3 cellular contexts compared by ENCODE assay signal in the genomic region with DNA sequence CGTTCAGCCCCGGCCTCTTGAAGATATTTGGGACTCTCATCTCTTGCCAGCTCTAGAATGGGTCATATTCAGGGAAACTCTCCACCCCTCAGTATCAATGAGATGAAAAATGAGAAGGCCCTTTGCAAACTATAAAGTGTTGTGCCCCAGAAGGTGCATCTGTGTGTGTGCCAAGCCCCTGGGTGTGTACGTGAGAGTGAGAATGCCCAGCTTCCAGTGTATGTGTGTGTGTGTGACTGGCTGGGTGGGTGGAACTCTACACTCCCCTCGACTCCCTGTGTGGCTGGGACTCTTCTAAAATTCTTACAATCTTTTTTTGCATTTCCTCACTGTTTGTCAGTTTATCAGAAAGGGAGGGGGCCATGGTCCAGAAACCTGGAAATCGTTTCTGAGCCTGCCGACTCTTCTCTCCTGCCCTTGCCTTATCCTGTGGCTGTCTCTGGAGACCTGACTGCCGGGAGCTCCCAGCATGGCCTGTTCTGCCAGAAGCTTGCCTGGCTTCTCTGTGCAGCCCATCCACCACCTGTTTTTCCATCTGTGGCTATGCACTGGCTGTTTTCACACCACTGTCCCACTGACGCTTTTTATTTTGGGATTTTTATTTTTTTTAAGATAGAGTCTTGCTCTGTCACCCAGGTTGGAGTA.
TF ChIP-seq lines count a peak whose summit lies in the region.

No MANE protein-coding gene starts in this region.

TF ChIP-seq in SK-N-SH, 30 proteins besides CTCF, POLR2A, EP300 and RAD21:
- TF ChIP-seq CHD2 (IDR thresholded peaks at IDR 0.05; ENCODE audit: low read length, partially characterized antibody) (peak; percentile 37), RCOR1 (IDR thresholded peaks at IDR 0.05; ENCODE audit: low read length) (peak; percentile 62; the same call in 1 of the 2 replicates), MXI1 (IDR thresholded peaks at IDR 0.05; ENCODE audit: low read depth, low read length) (peak; percentile 77; the same call in 1 of the 2 replicates)
- TF ChIP-seq, protein P1, sequence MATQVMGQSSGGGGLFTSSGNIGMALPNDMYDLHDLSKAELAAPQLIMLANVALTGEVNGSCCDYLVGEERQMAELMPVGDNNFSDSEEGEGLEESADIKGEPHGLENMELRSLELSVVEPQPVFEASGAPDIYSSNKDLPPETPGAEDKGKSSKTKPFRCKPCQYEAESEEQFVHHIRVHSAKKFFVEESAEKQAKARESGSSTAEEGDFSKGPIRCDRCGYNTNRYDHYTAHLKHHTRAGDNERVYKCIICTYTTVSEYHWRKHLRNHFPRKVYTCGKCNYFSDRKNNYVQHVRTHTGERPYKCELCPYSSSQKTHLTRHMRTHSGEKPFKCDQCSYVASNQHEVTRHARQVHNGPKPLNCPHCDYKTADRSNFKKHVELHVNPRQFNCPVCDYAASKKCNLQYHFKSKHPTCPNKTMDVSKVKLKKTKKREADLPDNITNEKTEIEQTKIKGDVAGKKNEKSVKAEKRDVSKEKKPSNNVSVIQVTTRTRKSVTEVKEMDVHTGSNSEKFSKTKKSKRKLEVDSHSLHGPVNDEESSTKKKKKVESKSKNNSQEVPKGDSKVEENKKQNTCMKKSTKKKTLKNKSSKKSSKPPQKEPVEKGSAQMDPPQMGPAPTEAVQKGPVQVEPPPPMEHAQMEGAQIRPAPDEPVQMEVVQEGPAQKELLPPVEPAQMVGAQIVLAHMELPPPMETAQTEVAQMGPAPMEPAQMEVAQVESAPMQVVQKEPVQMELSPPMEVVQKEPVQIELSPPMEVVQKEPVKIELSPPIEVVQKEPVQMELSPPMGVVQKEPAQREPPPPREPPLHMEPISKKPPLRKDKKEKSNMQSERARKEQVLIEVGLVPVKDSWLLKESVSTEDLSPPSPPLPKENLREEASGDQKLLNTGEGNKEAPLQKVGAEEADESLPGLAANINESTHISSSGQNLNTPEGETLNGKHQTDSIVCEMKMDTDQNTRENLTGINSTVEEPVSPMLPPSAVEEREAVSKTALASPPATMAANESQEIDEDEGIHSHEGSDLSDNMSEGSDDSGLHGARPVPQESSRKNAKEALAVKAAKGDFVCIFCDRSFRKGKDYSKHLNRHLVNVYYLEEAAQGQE (IDR thresholded peaks at IDR 0.05; ENCODE audit: low read depth, low read length) = no peak

TF ChIP-seq in SK-N-SH treated with all-trans-retinoic acid at 6 μM for 48 hours, 23 proteins besides CTCF, POLR2A, EP300 and RAD21:
- TF ChIP-seq, protein P2, sequence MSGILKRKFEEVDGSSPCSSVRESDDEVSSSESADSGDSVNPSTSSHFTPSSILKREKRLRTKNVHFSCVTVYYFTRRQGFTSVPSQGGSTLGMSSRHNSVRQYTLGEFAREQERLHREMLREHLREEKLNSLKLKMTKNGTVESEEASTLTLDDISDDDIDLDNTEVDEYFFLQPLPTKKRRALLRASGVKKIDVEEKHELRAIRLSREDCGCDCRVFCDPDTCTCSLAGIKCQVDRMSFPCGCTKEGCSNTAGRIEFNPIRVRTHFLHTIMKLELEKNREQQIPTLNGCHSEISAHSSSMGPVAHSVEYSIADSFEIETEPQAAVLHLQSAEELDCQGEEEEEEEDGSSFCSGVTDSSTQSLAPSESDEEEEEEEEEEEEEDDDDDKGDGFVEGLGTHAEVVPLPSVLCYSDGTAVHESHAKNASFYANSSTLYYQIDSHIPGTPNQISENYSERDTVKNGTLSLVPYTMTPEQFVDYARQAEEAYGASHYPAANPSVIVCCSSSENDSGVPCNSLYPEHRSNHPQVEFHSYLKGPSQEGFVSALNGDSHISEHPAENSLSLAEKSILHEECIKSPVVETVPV (CRISPR knock-in tag; IDR thresholded peaks at IDR 0.05) = no peak
- TF ChIP-seq, protein P3, sequence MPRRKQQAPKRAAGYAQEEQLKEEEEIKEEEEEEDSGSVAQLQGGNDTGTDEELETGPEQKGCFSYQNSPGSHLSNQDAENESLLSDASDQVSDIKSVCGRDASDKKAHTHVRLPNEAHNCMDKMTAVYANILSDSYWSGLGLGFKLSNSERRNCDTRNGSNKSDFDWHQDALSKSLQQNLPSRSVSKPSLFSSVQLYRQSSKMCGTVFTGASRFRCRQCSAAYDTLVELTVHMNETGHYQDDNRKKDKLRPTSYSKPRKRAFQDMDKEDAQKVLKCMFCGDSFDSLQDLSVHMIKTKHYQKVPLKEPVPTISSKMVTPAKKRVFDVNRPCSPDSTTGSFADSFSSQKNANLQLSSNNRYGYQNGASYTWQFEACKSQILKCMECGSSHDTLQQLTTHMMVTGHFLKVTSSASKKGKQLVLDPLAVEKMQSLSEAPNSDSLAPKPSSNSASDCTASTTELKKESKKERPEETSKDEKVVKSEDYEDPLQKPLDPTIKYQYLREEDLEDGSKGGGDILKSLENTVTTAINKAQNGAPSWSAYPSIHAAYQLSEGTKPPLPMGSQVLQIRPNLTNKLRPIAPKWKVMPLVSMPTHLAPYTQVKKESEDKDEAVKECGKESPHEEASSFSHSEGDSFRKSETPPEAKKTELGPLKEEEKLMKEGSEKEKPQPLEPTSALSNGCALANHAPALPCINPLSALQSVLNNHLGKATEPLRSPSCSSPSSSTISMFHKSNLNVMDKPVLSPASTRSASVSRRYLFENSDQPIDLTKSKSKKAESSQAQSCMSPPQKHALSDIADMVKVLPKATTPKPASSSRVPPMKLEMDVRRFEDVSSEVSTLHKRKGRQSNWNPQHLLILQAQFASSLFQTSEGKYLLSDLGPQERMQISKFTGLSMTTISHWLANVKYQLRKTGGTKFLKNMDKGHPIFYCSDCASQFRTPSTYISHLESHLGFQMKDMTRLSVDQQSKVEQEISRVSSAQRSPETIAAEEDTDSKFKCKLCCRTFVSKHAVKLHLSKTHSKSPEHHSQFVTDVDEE (CRISPR knock-in tag; IDR thresholded peaks at IDR 0.05) = no peak
- no peak for TF ChIP-seq ISL1 (CRISPR knock-in tag; IDR thresholded peaks at IDR 0.05)
- TF ChIP-seq CSDC2 (CRISPR knock-in tag; IDR thresholded peaks at IDR 0.05) = no peak
- TF ChIP-seq TOX (CRISPR knock-in tag; IDR thresholded peaks at IDR 0.05; ENCODE audit: borderline replicate concordance) = no peak
- no peak for TF ChIP-seq ZFP30 (CRISPR knock-in tag; IDR thresholded peaks at IDR 0.05)

TF ChIP-seq in HepG2, 621 proteins besides CTCF, POLR2A, EP300 and RAD21:
- TF ChIP-seq FOXP1 (IDR thresholded peaks at IDR 0.05) = no peak
- no peak for TF ChIP-seq FOXP1 (CRISPR knock-in tag; IDR thresholded peaks at IDR 0.05)
- TF ChIP-seq SKI (IDR thresholded peaks at IDR 0.05; ENCODE audit: partially characterized antibody) = no peak
- TF ChIP-seq ZNF335 (CRISPR knock-in tag; IDR thresholded peaks at IDR 0.05) = no peak
- no peak for TF ChIP-seq ZNF34 (CRISPR knock-in tag; IDR thresholded peaks at IDR 0.05; ENCODE audit: borderline replicate concordance)
- TF ChIP-seq, protein P4, sequence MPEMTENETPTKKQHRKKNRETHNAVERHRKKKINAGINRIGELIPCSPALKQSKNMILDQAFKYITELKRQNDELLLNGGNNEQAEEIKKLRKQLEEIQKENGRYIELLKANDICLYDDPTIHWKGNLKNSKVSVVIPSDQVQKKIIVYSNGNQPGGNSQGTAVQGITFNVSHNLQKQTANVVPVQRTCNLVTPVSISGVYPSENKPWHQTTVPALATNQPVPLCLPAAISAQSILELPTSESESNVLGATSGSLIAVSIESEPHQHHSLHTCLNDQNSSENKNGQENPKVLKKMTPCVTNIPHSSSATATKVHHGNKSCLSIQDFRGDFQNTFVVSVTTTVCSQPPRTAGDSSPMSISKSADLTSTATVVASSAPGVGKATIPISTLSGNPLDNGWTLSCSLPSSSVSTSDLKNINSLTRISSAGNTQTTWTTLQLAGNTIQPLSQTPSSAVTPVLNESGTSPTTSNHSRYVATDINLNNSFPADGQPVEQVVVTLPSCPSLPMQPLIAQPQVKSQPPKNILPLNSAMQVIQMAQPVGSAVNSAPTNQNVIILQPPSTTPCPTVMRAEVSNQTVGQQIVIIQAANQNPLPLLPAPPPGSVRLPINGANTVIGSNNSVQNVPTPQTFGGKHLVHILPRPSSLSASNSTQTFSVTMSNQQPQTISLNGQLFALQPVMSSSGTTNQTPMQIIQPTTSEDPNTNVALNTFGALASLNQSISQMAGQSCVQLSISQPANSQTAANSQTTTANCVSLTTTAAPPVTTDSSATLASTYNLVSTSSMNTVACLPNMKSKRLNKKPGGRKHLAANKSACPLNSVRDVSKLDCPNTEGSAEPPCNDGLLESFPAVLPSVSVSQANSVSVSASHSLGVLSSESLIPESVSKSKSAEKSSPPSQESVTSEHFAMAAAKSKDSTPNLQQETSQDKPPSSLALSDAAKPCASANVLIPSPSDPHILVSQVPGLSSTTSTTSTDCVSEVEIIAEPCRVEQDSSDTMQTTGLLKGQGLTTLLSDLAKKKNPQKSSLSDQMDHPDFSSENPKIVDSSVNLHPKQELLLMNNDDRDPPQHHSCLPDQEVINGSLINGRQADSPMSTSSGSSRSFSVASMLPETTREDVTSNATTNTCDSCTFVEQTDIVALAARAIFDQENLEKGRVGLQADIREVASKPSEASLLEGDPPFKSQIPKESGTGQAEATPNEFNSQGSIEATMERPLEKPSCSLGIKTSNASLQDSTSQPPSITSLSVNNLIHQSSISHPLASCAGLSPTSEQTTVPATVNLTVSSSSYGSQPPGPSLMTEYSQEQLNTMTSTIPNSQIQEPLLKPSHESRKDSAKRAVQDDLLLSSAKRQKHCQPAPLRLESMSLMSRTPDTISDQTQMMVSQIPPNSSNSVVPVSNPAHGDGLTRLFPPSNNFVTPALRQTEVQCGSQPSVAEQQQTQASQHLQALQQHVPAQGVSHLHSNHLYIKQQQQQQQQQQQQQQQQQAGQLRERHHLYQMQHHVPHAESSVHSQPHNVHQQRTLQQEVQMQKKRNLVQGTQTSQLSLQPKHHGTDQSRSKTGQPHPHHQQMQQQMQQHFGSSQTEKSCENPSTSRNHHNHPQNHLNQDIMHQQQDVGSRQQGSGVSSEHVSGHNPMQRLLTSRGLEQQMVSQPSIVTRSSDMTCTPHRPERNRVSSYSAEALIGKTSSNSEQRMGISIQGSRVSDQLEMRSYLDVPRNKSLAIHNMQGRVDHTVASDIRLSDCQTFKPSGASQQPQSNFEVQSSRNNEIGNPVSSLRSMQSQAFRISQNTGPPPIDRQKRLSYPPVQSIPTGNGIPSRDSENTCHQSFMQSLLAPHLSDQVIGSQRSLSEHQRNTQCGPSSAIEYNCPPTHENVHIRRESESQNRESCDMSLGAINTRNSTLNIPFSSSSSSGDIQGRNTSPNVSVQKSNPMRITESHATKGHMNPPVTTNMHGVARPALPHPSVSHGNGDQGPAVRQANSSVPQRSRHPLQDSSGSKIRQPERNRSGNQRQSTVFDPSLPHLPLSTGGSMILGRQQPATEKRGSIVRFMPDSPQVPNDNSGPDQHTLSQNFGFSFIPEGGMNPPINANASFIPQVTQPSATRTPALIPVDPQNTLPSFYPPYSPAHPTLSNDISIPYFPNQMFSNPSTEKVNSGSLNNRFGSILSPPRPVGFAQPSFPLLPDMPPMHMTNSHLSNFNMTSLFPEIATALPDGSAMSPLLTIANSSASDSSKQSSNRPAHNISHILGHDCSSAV (CRISPR knock-in tag; IDR thresholded peaks at IDR 0.05; ENCODE audit: borderline replicate concordance) = no peak
- TF ChIP-seq NPAS2 (CRISPR knock-in tag; IDR thresholded peaks at IDR 0.05; ENCODE audit: borderline replicate concordance) = no peak
- TF ChIP-seq, protein P5, sequence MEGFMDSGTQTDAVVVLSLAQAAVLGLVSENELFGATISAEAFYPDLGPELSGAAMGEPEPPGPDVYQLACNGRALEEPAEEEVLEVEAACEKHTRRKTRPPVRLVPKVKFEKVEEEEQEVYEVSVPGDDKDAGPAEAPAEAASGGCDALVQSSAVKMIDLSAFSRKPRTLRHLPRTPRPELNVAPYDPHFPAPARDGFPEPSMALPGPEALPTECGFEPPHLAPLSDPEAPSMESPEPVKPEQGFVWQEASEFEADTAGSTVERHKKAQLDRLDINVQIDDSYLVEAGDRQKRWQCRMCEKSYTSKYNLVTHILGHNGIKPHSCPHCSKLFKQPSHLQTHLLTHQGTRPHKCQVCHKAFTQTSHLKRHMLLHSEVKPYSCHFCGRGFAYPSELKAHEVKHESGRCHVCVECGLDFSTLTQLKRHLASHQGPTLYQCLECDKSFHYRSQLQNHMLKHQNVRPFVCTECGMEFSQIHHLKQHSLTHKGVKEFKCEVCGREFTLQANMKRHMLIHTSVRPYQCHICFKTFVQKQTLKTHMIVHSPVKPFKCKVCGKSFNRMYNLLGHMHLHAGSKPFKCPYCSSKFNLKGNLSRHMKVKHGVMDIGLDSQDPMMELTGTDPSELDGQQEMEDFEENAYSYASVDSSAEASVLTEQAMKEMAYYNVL (CRISPR knock-in tag; IDR thresholded peaks at IDR 0.05; ENCODE audit: borderline replicate concordance) = no peak
- no peak for TF ChIP-seq SOX6 (IDR thresholded peaks at IDR 0.05)
- TF ChIP-seq SOX6 (CRISPR knock-in tag; IDR thresholded peaks at IDR 0.05) = no peak
- TF ChIP-seq, protein P6, sequence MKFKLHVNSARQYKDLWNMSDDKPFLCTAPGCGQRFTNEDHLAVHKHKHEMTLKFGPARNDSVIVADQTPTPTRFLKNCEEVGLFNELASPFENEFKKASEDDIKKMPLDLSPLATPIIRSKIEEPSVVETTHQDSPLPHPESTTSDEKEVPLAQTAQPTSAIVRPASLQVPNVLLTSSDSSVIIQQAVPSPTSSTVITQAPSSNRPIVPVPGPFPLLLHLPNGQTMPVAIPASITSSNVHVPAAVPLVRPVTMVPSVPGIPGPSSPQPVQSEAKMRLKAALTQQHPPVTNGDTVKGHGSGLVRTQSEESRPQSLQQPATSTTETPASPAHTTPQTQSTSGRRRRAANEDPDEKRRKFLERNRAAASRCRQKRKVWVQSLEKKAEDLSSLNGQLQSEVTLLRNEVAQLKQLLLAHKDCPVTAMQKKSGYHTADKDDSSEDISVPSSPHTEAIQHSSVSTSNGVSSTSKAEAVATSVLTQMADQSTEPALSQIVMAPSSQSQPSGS (CRISPR knock-in tag; IDR thresholded peaks at IDR 0.05) = no peak
